Comparison of ENCODE assay signal across 8 cellular contexts in the genomic region with DNA sequence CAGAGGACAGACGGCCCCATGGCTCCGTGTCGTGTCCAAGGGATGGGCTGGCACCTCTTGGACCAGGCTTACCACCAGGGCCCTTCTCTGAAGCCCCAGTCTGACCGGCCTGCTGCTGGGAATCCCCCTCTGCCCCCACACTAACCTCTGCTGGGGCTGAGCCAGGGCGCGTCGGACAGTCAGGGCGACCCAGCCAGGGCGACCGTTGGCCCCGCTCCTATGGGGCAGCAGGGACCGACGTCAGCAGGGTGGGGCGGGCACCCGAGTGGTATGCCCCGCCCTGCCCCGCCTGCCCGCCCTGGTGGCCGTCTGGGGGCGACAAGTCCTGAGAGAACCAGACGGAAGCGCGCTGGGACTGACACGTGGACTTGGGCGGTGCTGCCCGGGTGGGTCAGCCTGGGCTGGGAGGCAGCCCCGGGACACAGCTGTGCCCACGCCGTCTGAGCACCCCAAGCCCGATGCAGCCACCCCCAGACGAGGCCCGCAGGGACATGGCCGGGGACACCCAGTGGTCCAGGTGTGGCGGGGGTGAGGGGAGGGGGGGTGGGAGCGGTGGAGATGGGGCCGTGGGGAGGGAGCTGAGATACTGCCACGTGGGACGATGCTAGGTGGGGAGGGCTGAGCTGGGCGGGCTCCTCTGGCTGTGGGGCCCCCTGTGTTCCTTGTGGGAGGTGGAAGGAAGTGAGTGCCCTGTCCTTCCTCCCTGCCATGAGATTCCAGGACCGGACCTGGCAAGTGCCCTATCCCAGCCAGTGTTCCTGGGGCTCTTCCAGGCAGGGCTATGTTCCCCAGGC. TPM values are rescaled to one million over a fixed set of nuclear protein-coding genes. Genes with fewer than 3 reads are reported as not detected.
DNase-seq lines count a peak whose midpoint lies in the region; ATAC-seq and TF ChIP-seq lines count a peak whose summit lies in the region.

A gene with protein sequence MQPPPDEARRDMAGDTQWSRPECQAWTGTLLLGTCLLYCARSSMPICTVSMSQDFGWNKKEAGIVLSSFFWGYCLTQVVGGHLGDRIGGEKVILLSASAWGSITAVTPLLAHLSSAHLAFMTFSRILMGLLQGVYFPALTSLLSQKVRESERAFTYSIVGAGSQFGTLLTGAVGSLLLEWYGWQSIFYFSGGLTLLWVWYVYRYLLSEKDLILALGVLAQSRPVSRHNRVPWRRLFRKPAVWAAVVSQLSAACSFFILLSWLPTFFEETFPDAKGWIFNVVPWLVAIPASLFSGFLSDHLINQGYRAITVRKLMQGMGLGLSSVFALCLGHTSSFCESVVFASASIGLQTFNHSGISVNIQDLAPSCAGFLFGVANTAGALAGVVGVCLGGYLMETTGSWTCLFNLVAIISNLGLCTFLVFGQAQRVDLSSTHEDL (plus strand): TSS at position 337 of the 794 bp plus-strand sequence. CDS start 122 bp downstream, at position 459.

- intact Hi-C loops in left lung (cut with DNase I) = no loop called here

- H3K36me3 Mint-ChIP-seq in stimulated activated naive B cell treated with anti-CD40 and anti-IgM and Interleukin-4, amounts not matched to agents 10 μg/mL and 1 μg/mL and 100 μg/mL, for 72 hours = peaks cover 36 to 57% of the 10 kb centered on the region in 2 donors

- H3K36me3 ChIP-seq in left lung = peaks cover 0 to 39% of the 10 kb centered on the region in 2 donors

- H3K4me3 ChIP-seq in choroid plexus epithelial cell (ENCODE audit: low read depth, low read length) (peak within 1 kb of the TSS; percentile 47), left lung (peak within 1 kb of the TSS; percentile 16 to 47)

- H3K9me3 ChIP-seq in left lung = no peaks in the 10 kb centered on the region

- H3K4me3 Mint-ChIP-seq in stimulated activated naive B cell treated with anti-CD40 and anti-IgM and Interleukin-4, amounts not matched to agents 10 μg/mL and 1 μg/mL and 100 μg/mL, for 72 hours = peak within 1 kb of the TSS; percentile 82 to 85

- H3K27me3 ChIP-seq in left lung = no peaks in the 10 kb centered on the region

- H3K9me3 Mint-ChIP-seq in stimulated activated naive B cell treated with anti-CD40 and anti-IgM and Interleukin-4, amounts not matched to agents 10 μg/mL and 1 μg/mL and 100 μg/mL, for 72 hours = peaks cover 0 to 3% of the 10 kb centered on the region in 2 donors

- TF ChIP-seq CTCF in choroid plexus epithelial cell (conservative IDR thresholded peaks at IDR 0.05; ENCODE audit: low read depth, low read length) = no peak
- peak in 1 of 2 donors; percentile 15 for TF ChIP-seq CTCF in left lung (IDR thresholded peaks at IDR 0.05)

- H3K27ac Mint-ChIP-seq in stimulated activated naive B cell treated with anti-CD40 and anti-IgM and Interleukin-4, amounts not matched to agents 10 μg/mL and 1 μg/mL and 100 μg/mL, for 72 hours = peak within 1 kb of the TSS; percentile 97

- peaks cover 17 to 38% of the 10 kb centered on the region in 2 donors for H3K4me1 ChIP-seq in left lung

- peak within 1 kb of the TSS; percentile 76 to 86 for H3K27ac ChIP-seq in left lung

- peak; percentile 90 for DNase-seq in RPMI8226
- DNase-seq in choroid plexus epithelial cell (ENCODE audit: low read depth) = no peak
- peak; percentile 88 to 95 for DNase-seq in left lung
- DNase-seq in stimulated activated naive B cell treated with anti-CD40 and anti-IgM and Interleukin-4, amounts not matched to agents 10 μg/mL and 1 μg/mL and 100 μg/mL, for 72 hours = peak; percentile 83
- DNase-seq in NCI-H526 (lab: John Stamatoyannopoulos, UW) = no peak

- H3K4me1 Mint-ChIP-seq in stimulated activated naive B cell treated with anti-CD40 and anti-IgM and Interleukin-4, amounts not matched to agents 10 μg/mL and 1 μg/mL and 100 μg/mL, for 72 hours = peaks cover 23 to 64% of the 10 kb centered on the region in 2 donors

- ATAC-seq in HG02763 (IDR thresholded peaks at IDR 0.05; ENCODE audit: unreplicated experiment) = peak; percentile 44
- ATAC-seq in left lung = peak; percentile 77
- ATAC-seq in stimulated activated naive B cell treated with anti-CD40 and anti-IgM and Interleukin-4, amounts not matched to agents 10 μg/mL and 1 μg/mL and 100 μg/mL, for 72 hours (replicated peaks) = peak; percentile 62 to 65
- ATAC-seq in GM18858 (IDR thresholded peaks at IDR 0.05; ENCODE audit: unreplicated experiment) = no peak

- no peaks in the 10 kb centered on the region for H3K27me3 Mint-ChIP-seq in stimulated activated naive B cell treated with anti-CD40 and anti-IgM and Interleukin-4, amounts not matched to agents 10 μg/mL and 1 μg/mL and 100 μg/mL, for 72 hours

- peak; percentile 74 for TF ChIP-seq POLR2A in GM15510 (IDR thresholded peaks at IDR 0.05; ENCODE audit: borderline replicate concordance, extremely low read depth, insufficient read length)

RNA-seq across cellular contexts. Expression of the gene that starts here (rescaled TPM):
- 10 to 100 TPM; 16.1 to 18.1 TPM for total RNA-seq in left lung

Comparison
In these comparisons a context has a peak if more than half of its experiments do, and no peak if none do; other contexts are left out.
1. DNase-seq: peak in RPMI8226 (single experiment), left lung (2 of 2) and stimulated activated naive B cell treated with anti-CD40 and anti-IgM and Interleukin-4, amounts not matched to agents 10 μg/mL and 1 μg/mL and 100 μg/mL, for 72 hours (single experiment); none in choroid plexus epithelial cell (single experiment) and NCI-H526 (0 of 2).